ENCODE assay signal across 2 cellular contexts in the genomic region with DNA sequence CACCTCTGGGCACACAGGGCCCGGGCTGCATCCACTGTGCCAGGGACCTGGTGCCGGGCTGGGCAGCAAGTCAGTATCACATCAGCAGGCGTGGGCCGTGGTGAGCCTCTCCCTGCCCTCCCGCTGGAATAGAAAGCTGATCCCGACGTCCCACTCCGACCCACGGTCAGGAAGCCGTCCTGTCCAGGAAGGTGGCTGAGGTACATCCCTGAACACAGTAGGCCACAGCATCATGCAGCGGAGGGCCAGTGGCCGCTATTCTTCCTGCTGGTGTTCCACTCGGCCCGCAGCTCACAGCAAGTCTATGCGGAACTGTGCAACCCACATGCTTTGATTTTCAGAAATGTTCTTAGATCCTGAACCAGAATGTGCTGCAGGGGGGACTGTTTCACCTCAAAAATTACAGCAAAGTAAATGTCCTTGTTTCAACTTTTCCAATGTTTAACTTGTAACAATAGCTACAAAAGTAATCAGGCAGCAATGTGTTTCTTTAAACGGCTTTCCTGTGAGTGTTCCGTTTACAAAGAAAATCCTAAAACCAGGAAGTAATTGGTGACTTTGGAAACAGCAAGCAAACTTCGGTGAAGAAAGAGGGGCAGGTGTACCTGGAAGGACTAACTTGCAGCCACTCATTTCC.
TF ChIP-seq lines count a peak whose summit lies in the region.

No MANE protein-coding gene starts in this region.

TF ChIP-seq in GM12878, 131 proteins besides CTCF, POLR2A, EP300 and RAD21:
- TF ChIP-seq, protein P1, sequence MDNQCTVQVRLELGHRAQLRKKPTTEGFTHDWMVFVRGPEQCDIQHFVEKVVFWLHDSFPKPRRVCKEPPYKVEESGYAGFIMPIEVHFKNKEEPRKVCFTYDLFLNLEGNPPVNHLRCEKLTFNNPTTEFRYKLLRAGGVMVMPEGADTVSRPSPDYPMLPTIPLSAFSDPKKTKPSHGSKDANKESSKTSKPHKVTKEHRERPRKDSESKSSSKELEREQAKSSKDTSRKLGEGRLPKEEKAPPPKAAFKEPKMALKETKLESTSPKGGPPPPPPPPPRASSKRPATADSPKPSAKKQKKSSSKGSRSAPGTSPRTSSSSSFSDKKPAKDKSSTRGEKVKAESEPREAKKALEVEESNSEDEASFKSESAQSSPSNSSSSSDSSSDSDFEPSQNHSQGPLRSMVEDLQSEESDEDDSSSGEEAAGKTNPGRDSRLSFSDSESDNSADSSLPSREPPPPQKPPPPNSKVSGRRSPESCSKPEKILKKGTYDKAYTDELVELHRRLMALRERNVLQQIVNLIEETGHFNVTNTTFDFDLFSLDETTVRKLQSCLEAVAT (IDR thresholded peaks at IDR 0.05): 0 out of 2 replicates have a peak, but pooled peaks have one; percentile 28
- no peak for TF ChIP-seq RFX5 (IDR thresholded peaks at IDR 0.05; ENCODE audit: low read depth, low read length)

TF ChIP-seq in HepG2, 621 proteins besides CTCF, POLR2A, EP300 and RAD21 (continues in another document):
- TF ChIP-seq JUND (CRISPR knock-in tag; IDR thresholded peaks at IDR 0.05) (no peak), PHF21A (CRISPR knock-in tag; IDR thresholded peaks at IDR 0.05) (peak; percentile 13; the same call in 1 of the 2 replicates), ZSCAN12 (CRISPR knock-in tag; IDR thresholded peaks at IDR 0.05) (no peak), PPARG (CRISPR knock-in tag; conservative IDR thresholded peaks at IDR 0.05) (0 out of 2 replicates have a peak, but pooled peaks have one; percentile 19), ZSCAN20 (CRISPR knock-in tag; IDR thresholded peaks at IDR 0.05; ENCODE audit: borderline replicate concordance) (no peak), HDAC6 (IDR thresholded peaks at IDR 0.05; ENCODE audit: low read depth, low read length) (no peak), RFX1 (IDR thresholded peaks at IDR 0.05) (no peak), BHLHE40 (IDR thresholded peaks at IDR 0.05; ENCODE audit: low read length) (no peak), ZSCAN21 (CRISPR knock-in tag; IDR thresholded peaks at IDR 0.05; ENCODE audit: borderline replicate concordance) (no peak; the same call in 1 of the 2 replicates), ZFX (CRISPR knock-in tag; IDR thresholded peaks at IDR 0.05; ENCODE audit: low read depth) (0 out of 2 replicates have a peak, but pooled peaks have one; percentile 26), HOXA5 (CRISPR knock-in tag; IDR thresholded peaks at IDR 0.05) (no peak), RFXANK (CRISPR knock-in tag; IDR thresholded peaks at IDR 0.05) (no peak), IRX3 (CRISPR knock-in tag; IDR thresholded peaks at IDR 0.05; ENCODE audit: borderline replicate concordance, low read depth) (no peak), AGO2 (optimal IDR thresholded peaks at IDR 0.05; ENCODE audit: low read depth, low read length) (peak; percentile 49), KDM5B (CRISPR knock-in tag; IDR thresholded peaks at IDR 0.05; ENCODE audit: borderline replicate concordance) (peak; percentile 45; the same call in 1 of the 2 replicates), DMAP1 (CRISPR knock-in tag; IDR thresholded peaks at IDR 0.05) (0 out of 2 replicates have a peak, but pooled peaks have one; percentile 13), ELF1 (CRISPR knock-in tag; IDR thresholded peaks at IDR 0.05) (peak; percentile 57), SOX6 (IDR thresholded peaks at IDR 0.05) (no peak), SOX6 (CRISPR knock-in tag; IDR thresholded peaks at IDR 0.05) (peak; percentile 34; the same call in 1 of the 2 replicates), MXD4 (CRISPR knock-in tag; IDR thresholded peaks at IDR 0.05) (no peak), ARNT (IDR thresholded peaks at IDR 0.05) (no peak)
- TF ChIP-seq, protein P2, sequence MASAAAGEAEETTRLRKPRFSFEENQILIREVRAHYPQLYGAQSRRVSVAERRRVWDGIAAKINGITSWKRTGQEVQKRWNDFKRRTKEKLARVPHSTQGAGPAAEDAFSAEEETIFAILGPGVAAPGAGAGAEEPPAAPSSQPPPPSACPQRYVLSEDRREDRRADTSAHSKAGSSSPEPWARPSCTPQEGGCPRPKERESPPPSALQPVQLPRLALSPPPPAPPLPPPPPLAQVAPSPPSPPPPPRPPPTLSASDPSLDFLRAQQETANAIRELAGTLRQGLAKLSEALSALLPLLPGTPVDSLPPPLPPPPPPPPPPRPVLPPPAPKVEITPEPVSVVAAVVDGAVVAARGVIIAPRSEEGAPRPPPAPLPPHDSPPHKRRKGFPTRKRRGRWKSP (CRISPR knock-in tag; IDR thresholded peaks at IDR 0.05): no peak
- TF ChIP-seq, protein P3, sequence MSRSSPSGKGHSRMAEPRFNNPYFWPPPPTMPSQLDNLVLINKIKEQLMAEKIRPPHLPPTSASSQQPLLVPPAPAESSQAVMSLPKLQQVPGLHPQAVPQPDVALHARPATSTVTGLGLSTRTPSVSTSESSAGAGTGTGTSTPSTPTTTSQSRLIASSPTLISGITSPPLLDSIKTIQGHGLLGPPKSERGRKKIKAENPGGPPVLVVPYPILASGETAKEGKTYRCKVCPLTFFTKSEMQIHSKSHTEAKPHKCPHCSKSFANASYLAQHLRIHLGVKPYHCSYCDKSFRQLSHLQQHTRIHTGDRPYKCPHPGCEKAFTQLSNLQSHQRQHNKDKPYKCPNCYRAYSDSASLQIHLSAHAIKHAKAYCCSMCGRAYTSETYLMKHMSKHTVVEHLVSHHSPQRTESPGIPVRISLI (CRISPR knock-in tag; IDR thresholded peaks at IDR 0.05; ENCODE audit: borderline replicate concordance): no peak
- TF ChIP-seq, protein P4, sequence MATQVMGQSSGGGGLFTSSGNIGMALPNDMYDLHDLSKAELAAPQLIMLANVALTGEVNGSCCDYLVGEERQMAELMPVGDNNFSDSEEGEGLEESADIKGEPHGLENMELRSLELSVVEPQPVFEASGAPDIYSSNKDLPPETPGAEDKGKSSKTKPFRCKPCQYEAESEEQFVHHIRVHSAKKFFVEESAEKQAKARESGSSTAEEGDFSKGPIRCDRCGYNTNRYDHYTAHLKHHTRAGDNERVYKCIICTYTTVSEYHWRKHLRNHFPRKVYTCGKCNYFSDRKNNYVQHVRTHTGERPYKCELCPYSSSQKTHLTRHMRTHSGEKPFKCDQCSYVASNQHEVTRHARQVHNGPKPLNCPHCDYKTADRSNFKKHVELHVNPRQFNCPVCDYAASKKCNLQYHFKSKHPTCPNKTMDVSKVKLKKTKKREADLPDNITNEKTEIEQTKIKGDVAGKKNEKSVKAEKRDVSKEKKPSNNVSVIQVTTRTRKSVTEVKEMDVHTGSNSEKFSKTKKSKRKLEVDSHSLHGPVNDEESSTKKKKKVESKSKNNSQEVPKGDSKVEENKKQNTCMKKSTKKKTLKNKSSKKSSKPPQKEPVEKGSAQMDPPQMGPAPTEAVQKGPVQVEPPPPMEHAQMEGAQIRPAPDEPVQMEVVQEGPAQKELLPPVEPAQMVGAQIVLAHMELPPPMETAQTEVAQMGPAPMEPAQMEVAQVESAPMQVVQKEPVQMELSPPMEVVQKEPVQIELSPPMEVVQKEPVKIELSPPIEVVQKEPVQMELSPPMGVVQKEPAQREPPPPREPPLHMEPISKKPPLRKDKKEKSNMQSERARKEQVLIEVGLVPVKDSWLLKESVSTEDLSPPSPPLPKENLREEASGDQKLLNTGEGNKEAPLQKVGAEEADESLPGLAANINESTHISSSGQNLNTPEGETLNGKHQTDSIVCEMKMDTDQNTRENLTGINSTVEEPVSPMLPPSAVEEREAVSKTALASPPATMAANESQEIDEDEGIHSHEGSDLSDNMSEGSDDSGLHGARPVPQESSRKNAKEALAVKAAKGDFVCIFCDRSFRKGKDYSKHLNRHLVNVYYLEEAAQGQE (IDR thresholded peaks at IDR 0.05; ENCODE audit: borderline replicate concordance in 1 of 2, low read depth in 1 of 2, low read length in 2 of 2): no peak
- TF ChIP-seq, protein P5, sequence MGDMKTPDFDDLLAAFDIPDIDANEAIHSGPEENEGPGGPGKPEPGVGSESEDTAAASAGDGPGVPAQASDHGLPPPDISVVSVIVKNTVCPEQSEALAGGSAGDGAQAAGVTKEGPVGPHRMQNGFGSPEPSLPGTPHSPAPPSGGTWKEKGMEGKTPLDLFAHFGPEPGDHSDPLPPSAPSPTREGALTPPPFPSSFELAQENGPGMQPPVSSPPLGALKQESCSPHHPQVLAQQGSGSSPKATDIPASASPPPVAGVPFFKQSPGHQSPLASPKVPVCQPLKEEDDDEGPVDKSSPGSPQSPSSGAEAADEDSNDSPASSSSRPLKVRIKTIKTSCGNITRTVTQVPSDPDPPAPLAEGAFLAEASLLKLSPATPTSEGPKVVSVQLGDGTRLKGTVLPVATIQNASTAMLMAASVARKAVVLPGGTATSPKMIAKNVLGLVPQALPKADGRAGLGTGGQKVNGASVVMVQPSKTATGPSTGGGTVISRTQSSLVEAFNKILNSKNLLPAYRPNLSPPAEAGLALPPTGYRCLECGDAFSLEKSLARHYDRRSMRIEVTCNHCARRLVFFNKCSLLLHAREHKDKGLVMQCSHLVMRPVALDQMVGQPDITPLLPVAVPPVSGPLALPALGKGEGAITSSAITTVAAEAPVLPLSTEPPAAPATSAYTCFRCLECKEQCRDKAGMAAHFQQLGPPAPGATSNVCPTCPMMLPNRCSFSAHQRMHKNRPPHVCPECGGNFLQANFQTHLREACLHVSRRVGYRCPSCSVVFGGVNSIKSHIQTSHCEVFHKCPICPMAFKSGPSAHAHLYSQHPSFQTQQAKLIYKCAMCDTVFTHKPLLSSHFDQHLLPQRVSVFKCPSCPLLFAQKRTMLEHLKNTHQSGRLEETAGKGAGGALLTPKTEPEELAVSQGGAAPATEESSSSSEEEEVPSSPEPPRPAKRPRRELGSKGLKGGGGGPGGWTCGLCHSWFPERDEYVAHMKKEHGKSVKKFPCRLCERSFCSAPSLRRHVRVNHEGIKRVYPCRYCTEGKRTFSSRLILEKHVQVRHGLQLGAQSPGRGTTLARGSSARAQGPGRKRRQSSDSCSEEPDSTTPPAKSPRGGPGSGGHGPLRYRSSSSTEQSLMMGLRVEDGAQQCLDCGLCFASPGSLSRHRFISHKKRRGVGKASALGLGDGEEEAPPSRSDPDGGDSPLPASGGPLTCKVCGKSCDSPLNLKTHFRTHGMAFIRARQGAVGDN (CRISPR knock-in tag; IDR thresholded peaks at IDR 0.05): peak; percentile 47; the same call in 1 of the 2 replicates
- TF ChIP-seq, protein P6, sequence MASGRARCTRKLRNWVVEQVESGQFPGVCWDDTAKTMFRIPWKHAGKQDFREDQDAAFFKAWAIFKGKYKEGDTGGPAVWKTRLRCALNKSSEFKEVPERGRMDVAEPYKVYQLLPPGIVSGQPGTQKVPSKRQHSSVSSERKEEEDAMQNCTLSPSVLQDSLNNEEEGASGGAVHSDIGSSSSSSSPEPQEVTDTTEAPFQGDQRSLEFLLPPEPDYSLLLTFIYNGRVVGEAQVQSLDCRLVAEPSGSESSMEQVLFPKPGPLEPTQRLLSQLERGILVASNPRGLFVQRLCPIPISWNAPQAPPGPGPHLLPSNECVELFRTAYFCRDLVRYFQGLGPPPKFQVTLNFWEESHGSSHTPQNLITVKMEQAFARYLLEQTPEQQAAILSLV (CRISPR knock-in tag; IDR thresholded peaks at IDR 0.05; ENCODE audit: borderline replicate concordance): no peak
- TF ChIP-seq, protein P7, sequence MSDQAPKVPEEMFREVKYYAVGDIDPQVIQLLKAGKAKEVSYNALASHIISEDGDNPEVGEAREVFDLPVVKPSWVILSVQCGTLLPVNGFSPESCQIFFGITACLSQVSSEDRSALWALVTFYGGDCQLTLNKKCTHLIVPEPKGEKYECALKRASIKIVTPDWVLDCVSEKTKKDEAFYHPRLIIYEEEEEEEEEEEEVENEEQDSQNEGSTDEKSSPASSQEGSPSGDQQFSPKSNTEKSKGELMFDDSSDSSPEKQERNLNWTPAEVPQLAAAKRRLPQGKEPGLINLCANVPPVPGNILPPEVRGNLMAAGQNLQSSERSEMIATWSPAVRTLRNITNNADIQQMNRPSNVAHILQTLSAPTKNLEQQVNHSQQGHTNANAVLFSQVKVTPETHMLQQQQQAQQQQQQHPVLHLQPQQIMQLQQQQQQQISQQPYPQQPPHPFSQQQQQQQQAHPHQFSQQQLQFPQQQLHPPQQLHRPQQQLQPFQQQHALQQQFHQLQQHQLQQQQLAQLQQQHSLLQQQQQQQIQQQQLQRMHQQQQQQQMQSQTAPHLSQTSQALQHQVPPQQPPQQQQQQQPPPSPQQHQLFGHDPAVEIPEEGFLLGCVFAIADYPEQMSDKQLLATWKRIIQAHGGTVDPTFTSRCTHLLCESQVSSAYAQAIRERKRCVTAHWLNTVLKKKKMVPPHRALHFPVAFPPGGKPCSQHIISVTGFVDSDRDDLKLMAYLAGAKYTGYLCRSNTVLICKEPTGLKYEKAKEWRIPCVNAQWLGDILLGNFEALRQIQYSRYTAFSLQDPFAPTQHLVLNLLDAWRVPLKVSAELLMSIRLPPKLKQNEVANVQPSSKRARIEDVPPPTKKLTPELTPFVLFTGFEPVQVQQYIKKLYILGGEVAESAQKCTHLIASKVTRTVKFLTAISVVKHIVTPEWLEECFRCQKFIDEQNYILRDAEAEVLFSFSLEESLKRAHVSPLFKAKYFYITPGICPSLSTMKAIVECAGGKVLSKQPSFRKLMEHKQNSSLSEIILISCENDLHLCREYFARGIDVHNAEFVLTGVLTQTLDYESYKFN (CRISPR knock-in tag; conservative IDR thresholded peaks at IDR 0.05): 0 out of 2 replicates have a peak, but pooled peaks have one; percentile 55
- TF ChIP-seq, protein P8, sequence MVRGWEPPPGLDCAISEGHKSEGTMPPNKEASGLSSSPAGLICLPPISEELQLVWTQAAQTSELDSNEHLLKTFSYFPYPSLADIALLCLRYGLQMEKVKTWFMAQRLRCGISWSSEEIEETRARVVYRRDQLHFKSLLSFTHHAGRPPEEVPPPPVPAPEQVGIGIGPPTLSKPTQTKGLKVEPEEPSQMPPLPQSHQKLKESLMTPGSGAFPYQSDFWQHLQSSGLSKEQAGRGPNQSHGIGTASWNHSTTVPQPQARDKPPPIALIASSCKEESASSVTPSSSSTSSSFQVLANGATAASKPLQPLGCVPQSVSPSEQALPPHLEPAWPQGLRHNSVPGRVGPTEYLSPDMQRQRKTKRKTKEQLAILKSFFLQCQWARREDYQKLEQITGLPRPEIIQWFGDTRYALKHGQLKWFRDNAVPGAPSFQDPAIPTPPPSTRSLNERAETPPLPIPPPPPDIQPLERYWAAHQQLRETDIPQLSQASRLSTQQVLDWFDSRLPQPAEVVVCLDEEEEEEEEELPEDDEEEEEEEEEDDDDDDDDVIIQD (CRISPR knock-in tag; IDR thresholded peaks at IDR 0.05; ENCODE audit: low read depth): no peak
